Comparison of ENCODE assay signal across 27 cellular contexts in genomic region chr10:126109893-126110292, GRCh38.
"Had no signal": no experiment of that assay in that cellular context is flagged by ENCODE, and none has a peak within 500 bp of the region (broad histone marks: within the 10 kb centered on the region; RNA-seq: fewer than 3 reads in every experiment).

No MANE protein-coding gene starts in this region.

- H3K4me3 Mint-ChIP-seq: activated naive CD4-positive, alpha-beta T cell treated with anti-CD3 and anti-CD28 coated beads for 36 hours; activated naive CD8-positive, alpha-beta T cell treated with anti-CD3 and anti-CD28 coated beads for 36 hours; activated T-helper 1 cell treated with anti-CD3 and anti-CD28 coated beads, Interleukin-12 subunit alpha, Interleukin-12 subunit beta, Interleukin-2, Interleukin-4 antibody, amounts not matched to agents 30 ng/mL and 10 ng/mL and 1 ng/mL, durations not matched to agents 14 hours and 24 hours and 36 hours; natural killer cell; stimulated activated memory B cell treated with anti-CD40 and anti-IgM and Interleukin-4, amounts not matched to agents 10 μg/mL and 1 μg/mL and 100 μg/mL, for 72 hours; stimulated activated naive CD8-positive, alpha-beta T cell treated with anti-CD3 and anti-CD28 coated beads, Interleukin-15, amount 100 ng/mL, for 72 hours had no signal

- H3K27ac ChIP-seq: ascending aorta, brain microvascular endothelial cell, left lung, lower lobe of right lung, upper lobe of left lung, WERI-Rb-1 had no signal

- H3K27me3 ChIP-seq: ascending aorta, brain microvascular endothelial cell, left lung, upper lobe of left lung had no signal

- DNase-seq: activated CD4-positive, alpha-beta T cell treated with anti-CD3 and anti-CD28 coated beads for 48 hours; activated CD4-positive, alpha-beta T cell treated with anti-CD3 and anti-CD28 coated beads, Interleukin-2, amount 50 U/mL, for 48 hours; activated CD8-positive, alpha-beta memory T cell treated with anti-CD3 and anti-CD28 coated beads for 24 hours; activated effector memory CD4-positive, alpha-beta T cell treated with anti-CD3 and anti-CD28 coated beads, Interleukin-2, amount 50 U/mL, for 16 hours; activated naive CD4-positive, alpha-beta T cell treated with anti-CD3 and anti-CD28 coated beads for 36 hours; activated naive CD8-positive, alpha-beta T cell treated with anti-CD3 and anti-CD28 coated beads for 36 hours; activated T-cell treated with anti-CD3 and anti-CD28 coated beads, Interleukin-2, amount 50 U/mL, for 1 hour; brain microvascular endothelial cell; cortex of kidney; heart right ventricle; left lung; lower lobe of right lung; mesendoderm; natural killer cell; small intestine; stimulated activated CD4-positive, alpha-beta T cell treated with anti-CD3 and anti-CD28 coated beads, Interleukin-1b, Interleukin-23, amount 100 ng/mL, for 48 hours; stimulated activated CD4-positive, alpha-beta T cell treated with anti-CD3 and anti-CD28 coated beads, Interleukin-4, amount 100 ng/mL, for 4 hours; stimulated activated CD8-positive, alpha-beta memory T cell treated with anti-CD3 and anti-CD28 coated beads, Interleukin-4, amount 100 ng/mL, for 48 hours; stimulated activated naive CD8-positive, alpha-beta T cell treated with anti-CD3 and anti-CD28 coated beads, Interleukin-15, amount 100 ng/mL, for 72 hours; substantia nigra; upper lobe of left lung; WERI-Rb-1 had no signal

- H3K36me3 ChIP-seq: ascending aorta, brain microvascular endothelial cell, heart right ventricle, left lung, lower lobe of right lung, upper lobe of left lung, WERI-Rb-1 had no signal

- H3K4me1 Mint-ChIP-seq: activated naive CD8-positive, alpha-beta T cell treated with anti-CD3 and anti-CD28 coated beads for 36 hours; stimulated activated naive CD8-positive, alpha-beta T cell treated with anti-CD3 and anti-CD28 coated beads, Interleukin-15, amount 100 ng/mL, for 72 hours had no signal

- FAIRE-seq: endothelial cell of umbilical vein, small intestine had no signal

- H3K9me3 ChIP-seq: ascending aorta, heart right ventricle, left lung, lower lobe of right lung, upper lobe of left lung had no signal

- H3K27ac Mint-ChIP-seq: activated naive CD4-positive, alpha-beta T cell treated with anti-CD3 and anti-CD28 coated beads for 36 hours; activated naive CD8-positive, alpha-beta T cell treated with anti-CD3 and anti-CD28 coated beads for 36 hours; activated T-helper 1 cell treated with anti-CD3 and anti-CD28 coated beads, Interleukin-12 subunit alpha, Interleukin-12 subunit beta, Interleukin-2, Interleukin-4 antibody, amounts not matched to agents 30 ng/mL and 10 ng/mL and 1 ng/mL, durations not matched to agents 14 hours and 24 hours and 36 hours; natural killer cell; stimulated activated memory B cell treated with anti-CD40 and anti-IgM and Interleukin-4, amounts not matched to agents 10 μg/mL and 1 μg/mL and 100 μg/mL, for 72 hours; stimulated activated naive CD8-positive, alpha-beta T cell treated with anti-CD3 and anti-CD28 coated beads, Interleukin-15, amount 100 ng/mL, for 72 hours had no signal

- ATAC-seq: activated CD4-positive, CD25-positive, alpha-beta regulatory T cell treated with anti-CD3 and anti-CD28 coated beads, Interleukin-2, amount 50 U/mL, for 24 hours; natural killer cell; stimulated activated memory B cell treated with anti-CD40 and anti-IgM and Interleukin-4, amounts not matched to agents 10 μg/mL and 1 μg/mL and 100 μg/mL, for 72 hours; stimulated activated naive CD8-positive, alpha-beta T cell treated with anti-CD3 and anti-CD28 coated beads, Interleukin-15, amount 100 ng/mL, for 72 hours had no signal

- H3K9me3 Mint-ChIP-seq: natural killer cell; stimulated activated naive CD8-positive, alpha-beta T cell treated with anti-CD3 and anti-CD28 coated beads, Interleukin-15, amount 100 ng/mL, for 72 hours had no signal

- H3K4me3 ChIP-seq: ascending aorta, heart right ventricle, left lung, lower lobe of right lung, upper lobe of left lung had no signal

- H3K4me1 ChIP-seq: ascending aorta, lower lobe of right lung had no signal

- H3K36me3 Mint-ChIP-seq: activated naive CD8-positive, alpha-beta T cell treated with anti-CD3 and anti-CD28 coated beads for 36 hours; natural killer cell; stimulated activated memory B cell treated with anti-CD40 and anti-IgM and Interleukin-4, amounts not matched to agents 10 μg/mL and 1 μg/mL and 100 μg/mL, for 72 hours had no signal
